In the genomic region with DNA sequence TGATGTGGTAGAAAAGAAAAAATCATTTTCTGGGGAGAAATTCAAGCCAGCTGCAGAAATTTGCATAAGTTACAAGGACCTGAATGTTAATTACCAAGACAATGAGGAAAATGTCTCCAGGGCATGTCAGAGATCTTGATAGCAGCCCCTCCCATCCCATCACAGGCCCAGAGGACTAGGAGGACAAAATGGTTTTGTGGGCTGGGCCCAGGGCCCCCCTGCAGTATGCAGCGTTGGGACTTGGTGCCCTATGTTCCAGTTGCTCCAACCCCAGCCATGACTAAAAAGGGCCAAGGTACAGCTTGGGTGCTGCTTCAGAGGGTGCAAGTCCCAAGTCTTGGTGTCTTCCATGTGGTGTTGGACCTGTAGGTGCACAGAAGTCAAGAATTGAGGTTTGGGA, we compare ENCODE assay signal across 20 cellular contexts.
DNase-seq lines count a peak whose midpoint lies in the region; ATAC-seq, FAIRE-seq and TF ChIP-seq lines count a peak whose summit lies in the region.
"Had no signal": no experiment of that assay in that cellular context is flagged by ENCODE, and none has a peak within 500 bp of the region (broad histone marks: within the 10 kb centered on the region; RNA-seq: fewer than 3 reads in every experiment).

No MANE protein-coding gene starts in this region.

- FAIRE-seq in HepG2 (lab: Jason Lieb, UNC) (no peak), K562 (lab: Jason Lieb, UNC) (no peak)
- FAIRE-seq: D721Med, G401.6, GM12891 had no signal

- no peak for TF ChIP-seq CTCF in HepG2 (CRISPR knock-in tag; IDR thresholded peaks at IDR 0.05)
- no peak for TF ChIP-seq CTCF in right lobe of liver (IDR thresholded peaks at IDR 0.05)
- TF ChIP-seq CTCF in HEK293 (tag by site-specific recombination; IDR thresholded peaks at IDR 0.05): no peak
- TF ChIP-seq CTCF in K562 (IDR thresholded peaks at IDR 0.05 in 2 of 3, conservative IDR thresholded peaks at IDR 0.05 in 1 of 3; ENCODE audit: insufficient read depth in 2 of 3, low read depth in 1 of 3, low read length in 3 of 3): no peak
- no peak for TF ChIP-seq CTCF in tibial artery (IDR thresholded peaks at IDR 0.05)

- POLR2A ChIA-PET in HepG2 (lab: Yijun Ruan, JAX): no interaction called here
- POLR2A ChIA-PET in HEK293 (lab: Yijun Ruan, JAX): no interaction called here
- POLR2A ChIA-PET in K562 (lab: Yijun Ruan, JAX): no interaction called here

- intact Hi-C loops in HepG2 (cut with micrococcal nuclease; ENCODE audit: unreplicated experiment): no loop called here
- intact Hi-C loops in right lobe of liver (cut with DNase I): no loop called here
- intact Hi-C loops in K562 (cut with micrococcal nuclease): no loop called here
- intact Hi-C loops in tibial artery (cut with DNase I; ENCODE audit: low total_unique reads): no loop called here

- no peak for TF ChIP-seq RAD21 in HepG2 (CRISPR knock-in tag; IDR thresholded peaks at IDR 0.05)
- TF ChIP-seq RAD21 in K562 (CRISPR knock-in tag; conservative IDR thresholded peaks at IDR 0.05 in 1 of 2, IDR thresholded peaks at IDR 0.05 in 1 of 2): no peak

- H3K4me2 ChIP-seq in HepG2 (ENCODE audit: low read depth, low read length) (no peak overlapping the region), K562 (ENCODE audit: insufficient read depth, low read length) (no peak overlapping the region)
- H3K4me2 ChIP-seq: BLaER1 treated with 17β-estradiol and CSF1 and Interleukin-3, amounts not matched to agents 10 nM and 100 nM had no signal

- WGBS in HepG2 (ENCODE audit: low lambda C conversion rate): no CpG with 5 or more reads among the region's 1 CpG
- no CpG with 5 or more reads among the region's 1 CpG for WGBS in right lobe of liver (ENCODE audit: insufficient coverage, low coverage, low lambda C conversion rate, missing lambda C conversion rate)
- WGBS in K562 (ENCODE audit: insufficient coverage, low coverage, missing lambda C conversion rate): 0% methylated on average over 1 of the region's 1 CpG

- H3K27ac ChIP-seq in HepG2 (ENCODE audit: extremely low read length, insufficient read depth, low read length) (no peak overlapping the region), right lobe of liver (no peak overlapping the region), HEK293 (ENCODE audit: extremely low read depth, low read depth, low read length) (no peak overlapping the region), K562 (ENCODE audit: extremely low read depth, low read depth, low read length) (no peak overlapping the region), tibial artery (no peak overlapping the region)
- H3K27ac ChIP-seq: 22Rv1; BLaER1 treated with 17β-estradiol and CSF1 and Interleukin-3, amounts not matched to agents 10 nM and 100 nM; C4-2B had no signal

- DNase-seq in HepG2 (ENCODE audit: low spot score) (no peak), right lobe of liver (no peak), K562 (ENCODE audit: extremely low read depth in 1 of 4, low spot score in 3 of 4) (no peak), tibial artery (no peak), T-helper 2 cell (no peak)
- DNase-seq: ACHN; BE2C; Caco-2; Calu3; CD4-positive, alpha-beta T cell; CD8-positive, alpha-beta T cell; DMS79 treated with DMSO at 0.1 percent for 48 hours; GF-D8 had no signal

- H3K9ac ChIP-seq in HepG2 (ENCODE audit: insufficient read depth, low read depth, low read length): no peak overlapping the region
- no peak overlapping the region for H3K9ac ChIP-seq in K562 (ENCODE audit: insufficient read depth in 1 of 2, low read depth in 2 of 2, low read length in 2 of 2)
- H3K9ac ChIP-seq: BLaER1 treated with 17β-estradiol and CSF1 and Interleukin-3, amounts not matched to agents 10 nM and 100 nM had no signal

- H4K20me1 ChIP-seq in HepG2 (ENCODE audit: insufficient read depth, low read length) (no peaks in the 10 kb centered on the region), K562 (replicated peaks; ENCODE audit: control insufficient read depth, insufficient read depth, low read length) (no peaks in the 10 kb centered on the region)
- H4K20me1 ChIP-seq: BLaER1 treated with 17β-estradiol and CSF1 and Interleukin-3, amounts not matched to agents 10 nM and 100 nM had no signal

- H3K36me3 ChIP-seq in HepG2 (replicated peaks in 1 of 2; ENCODE audit: control insufficient read depth in 1 of 2, insufficient read depth in 2 of 2, low read length in 2 of 2) (no peaks in the 10 kb centered on the region), right lobe of liver (no peaks in the 10 kb centered on the region), HEK293 (ENCODE audit: control insufficient read depth in 2 of 2, insufficient read depth in 1 of 2, low read length in 2 of 2) (no peaks in the 10 kb centered on the region), K562 (ENCODE audit: control insufficient read depth, insufficient read depth, low read length) (no peaks in the 10 kb centered on the region), tibial artery (no peaks in the 10 kb centered on the region)
- H3K36me3 ChIP-seq: BE2C; BLaER1 treated with 17β-estradiol and CSF1 and Interleukin-3, amounts not matched to agents 10 nM and 100 nM had no signal

- H3K79me2 ChIP-seq in HepG2 (ENCODE audit: insufficient read depth, low read length) (no peaks in the 10 kb centered on the region), K562 (ENCODE audit: control insufficient read depth, insufficient read depth, low read length) (no peaks in the 10 kb centered on the region)

- H3K27me3 ChIP-seq in HepG2 (ENCODE audit: control insufficient read depth in 1 of 2, insufficient read depth in 2 of 2, low read length in 2 of 2) (no peaks in the 10 kb centered on the region), right lobe of liver (no peaks in the 10 kb centered on the region), K562 (ENCODE audit: control insufficient read depth in 2 of 2, insufficient read depth in 2 of 2, low read length in 2 of 2) (no peaks in the 10 kb centered on the region), tibial artery (no peaks in the 10 kb centered on the region)
- H3K27me3 ChIP-seq: BLaER1 treated with 17β-estradiol and CSF1 and Interleukin-3, amounts not matched to agents 10 nM and 100 nM had no signal

- in situ Hi-C loops in HepG2 (cut with HindIII; ENCODE audit: extremely low pct_ligation_motif_present, low pct_unique_long_range_greater_than_20kb): no loop called here
- in situ Hi-C loops in K562 (cut with MboI): no loop called here

- BruUV-seq in HepG2 (replicated peaks; lab: Mats Ljungman, UMichigan) (no TSS peak), K562 (replicated peaks; lab: Mats Ljungman, UMichigan) (no TSS peak)

- no peak overlapping the region for H3K4me3 ChIP-seq in HepG2 (replicated peaks in 1 of 3; ENCODE audit: insufficient read depth in 1 of 3, low read depth in 2 of 3, low read length in 3 of 3)
- H3K4me3 ChIP-seq in right lobe of liver: no peak overlapping the region
- H3K4me3 ChIP-seq in HEK293 (ENCODE audit: low read depth, low read length): no peak overlapping the region
- no peak overlapping the region for H3K4me3 ChIP-seq in K562
- H3K4me3 ChIP-seq in tibial artery: no peak overlapping the region

- H3K9me1 ChIP-seq in K562 (ENCODE audit: control insufficient read depth, insufficient read depth, low read length): no peaks in the 10 kb centered on the region

- CTCF ChIA-PET in HepG2 (lab: Yijun Ruan, JAX; ENCODE audit: low intra/inter-chr PET ratio, low total read pairs) (no interaction called here), HEK293 (lab: Yijun Ruan, JAX) (no interaction called here), K562 (lab: Yijun Ruan, JAX; ENCODE audit: low intra/inter-chr PET ratio) (no interaction called here)

- H3K9me3 ChIP-seq in HepG2 (ENCODE audit: low read length) (peaks cover 40% of the 10 kb centered on the region), right lobe of liver (no peaks in the 10 kb centered on the region), HEK293 (ENCODE audit: control insufficient read depth, insufficient read depth, low read depth, low read length) (no peaks in the 10 kb centered on the region), K562 (replicated peaks; ENCODE audit: control insufficient read depth, insufficient read depth, low read depth, low read length) (no peaks in the 10 kb centered on the region), tibial artery (peaks cover 0 to 7% (median 0%) of the 10 kb centered on the region in 3 donors)
- H3K9me3 ChIP-seq: BE2C had no signal

- H2AFZ ChIP-seq in HepG2 (ENCODE audit: low read length) (no peak overlapping the region), K562 (ENCODE audit: low read depth, low read length) (no peak overlapping the region)

- TF ChIP-seq EP300 in HepG2 (IDR thresholded peaks at IDR 0.05; ENCODE audit: low read depth in 2 of 2, low read length in 2 of 2) (no peak), HepG2 (CRISPR knock-in tag; IDR thresholded peaks at IDR 0.05; ENCODE audit: borderline replicate concordance) (no peak), K562 (IDR thresholded peaks at IDR 0.05; ENCODE audit: low read length) (no peak)

- TF ChIP-seq POLR2A in HepG2 (IDR thresholded peaks at IDR 0.05; ENCODE audit: insufficient read depth in 1 of 2, low read depth in 2 of 2, low read length in 2 of 2) (no peak), right lobe of liver (IDR thresholded peaks at IDR 0.05) (no peak), K562 (conservative IDR thresholded peaks at IDR 0.05) (no peak)

- H3K4me1 ChIP-seq in HepG2 (ENCODE audit: insufficient read depth, low read length): no peaks in the 10 kb centered on the region
- H3K4me1 ChIP-seq in right lobe of liver: no peaks in the 10 kb centered on the region
- no peaks in the 10 kb centered on the region for H3K4me1 ChIP-seq in HEK293 (ENCODE audit: control insufficient read depth, insufficient read depth, low read length)
- H3K4me1 ChIP-seq in K562 (replicated peaks in 1 of 2; ENCODE audit: control insufficient read depth in 2 of 2, insufficient read depth in 2 of 2, low read length in 2 of 2): no peaks in the 10 kb centered on the region
- H3K4me1 ChIP-seq in tibial artery: no peaks in the 10 kb centered on the region
- H3K4me1 ChIP-seq: BE2C, Caco-2 had no signal

- ATAC-seq in HepG2 (no peak), right lobe of liver (no peak), K562 (no peak)
- ATAC-seq: CD8-positive, alpha-beta T cell had no signal

TF ChIP-seq in HepG2, 621 proteins besides CTCF, POLR2A, EP300 and RAD21 (continues in another document):
- TF ChIP-seq, protein P1, sequence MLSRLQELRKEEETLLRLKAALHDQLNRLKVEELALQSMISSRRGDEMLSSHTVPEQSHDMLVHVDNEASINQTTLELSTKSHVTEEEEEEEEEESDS (CRISPR knock-in tag; IDR thresholded peaks at IDR 0.05; ENCODE audit: borderline replicate concordance): no peak
- no peak for TF ChIP-seq TCF7L2 (IDR thresholded peaks at IDR 0.05; ENCODE audit: low read depth, low read length)

TF ChIP-seq in HEK293, 187 proteins besides CTCF, POLR2A, EP300 and RAD21 (continues in another document):
- TF ChIP-seq ZNF624 (tag by site-specific recombination; IDR thresholded peaks at IDR 0.05) (no peak), TRIM28 (IDR thresholded peaks at IDR 0.05; ENCODE audit: borderline replicate concordance, low read length) (peak; percentile 89; the same call in 1 of the 2 replicates), SETDB1 (IDR thresholded peaks at IDR 0.05; ENCODE audit: insufficient read length, low read length) (peak; percentile 88)

TF ChIP-seq in K562, 482 proteins besides CTCF, POLR2A, EP300 and RAD21 (continues in another document):
- TF ChIP-seq TAF1 (IDR thresholded peaks at IDR 0.05; ENCODE audit: control insufficient read depth, extremely low read depth, insufficient read depth, low read length, severe bottlenecking): no peak
- TF ChIP-seq ZFP36 (IDR thresholded peaks at IDR 0.05; ENCODE audit: low read depth, low read length, partially characterized antibody): peak; percentile 76
